Comparison of ENCODE assay signal across 35 cellular contexts in genomic region chr13:41627425-41627824, GRCh38.
"Had no signal": no experiment of that assay in that cellular context is flagged by ENCODE, and none has a peak within 500 bp of the region (broad histone marks: within the 10 kb centered on the region; RNA-seq: fewer than 3 reads in every experiment).

No MANE protein-coding gene starts in this region.

- H3K4me1 Mint-ChIP-seq: activated B cell treated with CpG ODN at 0.5 μM for 24 hours; activated CD4-positive, alpha-beta memory T cell treated with anti-CD3 and anti-CD28 coated beads, Interleukin-2, amount 10 ng/mL, durations not matched to agents 7 days and 5 days; activated CD4-positive, alpha-beta T cell treated with anti-CD3 and anti-CD28 coated beads, Interleukin-2, amount 10 ng/mL, durations not matched to agents 24 days and 14 days; activated CD8-positive, alpha-beta memory T cell treated with anti-CD3 and anti-CD28 coated beads, Interleukin-2, amount 10 ng/mL, durations not matched to agents 7 days and 5 days; activated naive CD4-positive, alpha-beta T cell treated with anti-CD3 and anti-CD28 coated beads, Interleukin-2, amount 10 ng/mL, durations not matched to agents 7 days and 5 days; activated naive CD4-positive, alpha-beta T cell treated with anti-CD3 and anti-CD28 coated beads, Interleukin-2, amount 50 U/mL, for 24 hours; brain; T-cell had no signal

- H3K27me3 Mint-ChIP-seq: activated B cell treated with CpG ODN at 0.5 μM for 24 hours; activated CD4-positive, alpha-beta memory T cell treated with anti-CD3 and anti-CD28 coated beads, Interleukin-2, amount 10 ng/mL, durations not matched to agents 7 days and 5 days; activated CD4-positive, alpha-beta T cell treated with anti-CD3 and anti-CD28 coated beads, Interleukin-2, amount 10 ng/mL, durations not matched to agents 24 days and 14 days; activated CD8-positive, alpha-beta memory T cell treated with anti-CD3 and anti-CD28 coated beads, Interleukin-2, amount 10 ng/mL, durations not matched to agents 7 days and 5 days; activated naive CD4-positive, alpha-beta T cell treated with anti-CD3 and anti-CD28 coated beads, Interleukin-2, amount 10 ng/mL, durations not matched to agents 7 days and 5 days; activated naive CD4-positive, alpha-beta T cell treated with anti-CD3 and anti-CD28 coated beads, Interleukin-2, amount 50 U/mL, for 24 hours; activated naive CD8-positive, alpha-beta T cell; activated T-cell treated with anti-CD3 and anti-CD28 coated beads, Interleukin-2, amount 50 U/mL, for 24 hours; brain; central memory CD8-positive, alpha-beta T cell; T-cell had no signal

- H3K36me3 ChIP-seq: ascending aorta, cardiac muscle cell had no signal

- H3K9me3 ChIP-seq: ascending aorta had no signal

- H3K4me3 Mint-ChIP-seq: activated B cell treated with CpG ODN at 0.5 μM for 24 hours; activated CD4-positive, alpha-beta memory T cell treated with anti-CD3 and anti-CD28 coated beads, Interleukin-2, amount 10 ng/mL, durations not matched to agents 7 days and 5 days; activated CD4-positive, alpha-beta T cell treated with anti-CD3 and anti-CD28 coated beads, Interleukin-2, amount 10 ng/mL, durations not matched to agents 24 days and 14 days; activated CD8-positive, alpha-beta memory T cell treated with anti-CD3 and anti-CD28 coated beads, Interleukin-2, amount 10 ng/mL, durations not matched to agents 7 days and 5 days; activated CD8-positive, alpha-beta T cell treated with anti-CD3 and anti-CD28 coated beads, Interleukin-2, amount 10 ng/mL, durations not matched to agents 7 days and 5 days; activated naive CD4-positive, alpha-beta T cell treated with anti-CD3 and anti-CD28 coated beads, Interleukin-2, amount 10 ng/mL, durations not matched to agents 7 days and 5 days; activated naive CD4-positive, alpha-beta T cell treated with anti-CD3 and anti-CD28 coated beads, Interleukin-2, amount 50 U/mL, for 24 hours; activated naive CD8-positive, alpha-beta T cell; activated T-cell treated with anti-CD3 and anti-CD28 coated beads, Interleukin-2, amount 50 U/mL, for 24 hours; brain; central memory CD8-positive, alpha-beta T cell; T-cell; T-helper 2 cell treated with Interferon-gamma antibody and Interleukin-4, amounts not matched to agents 5 μg/mL and 100 μg/mL, for 36 hours had no signal

- ATAC-seq: activated CD8-positive, alpha-beta memory T cell treated with anti-CD3 and anti-CD28 coated beads, Interleukin-2, amount 10 ng/mL, durations not matched to agents 7 days and 5 days; activated CD8-positive, alpha-beta T cell treated with anti-CD3 and anti-CD28 coated beads, Interleukin-2, amount 10 ng/mL, durations not matched to agents 7 days and 5 days; T-cell had no signal

- FAIRE-seq: bronchial epithelial cell, TTC549 had no signal

- H3K27me3 ChIP-seq: ascending aorta, cardiac muscle cell had no signal

- H3K4me3 ChIP-seq: ascending aorta, cardiac muscle cell had no signal

- DNase-seq: activated B cell treated with CpG ODN at 0.5 μM for 24 hours; activated CD4-positive, alpha-beta memory T cell treated with anti-CD3 and anti-CD28 coated beads, Interleukin-2, amount 10 ng/mL, durations not matched to agents 7 days and 5 days; activated CD4-positive, alpha-beta T cell treated with anti-CD3 and anti-CD28 coated beads for 4 hours; activated CD4-positive, alpha-beta T cell treated with anti-CD3 and anti-CD28 coated beads, Interleukin-2, amount 10 ng/mL, durations not matched to agents 24 days and 14 days; activated CD4-positive, alpha-beta T cell treated with anti-CD3 and anti-CD28 coated beads, Interleukin-2, amount 50 U/mL, for 1 hour; activated CD4-positive, alpha-beta T cell treated with anti-CD3 and anti-CD28 coated beads, Interleukin-2, amount 50 U/mL, for 4 hours; activated CD4-positive, CD25-positive, alpha-beta regulatory T cell treated with anti-CD3 and anti-CD28 coated beads, Interleukin-2, amount 50 U/mL, for 72 hours; activated CD8-positive, alpha-beta memory T cell treated with anti-CD3 and anti-CD28 coated beads for 24 hours; activated CD8-positive, alpha-beta memory T cell treated with anti-CD3 and anti-CD28 coated beads, Interleukin-2, amount 10 ng/mL, durations not matched to agents 7 days and 5 days; activated CD8-positive, alpha-beta memory T cell treated with anti-CD3 and anti-CD28 coated beads, Interleukin-2, amount 50 U/mL, for 48 hours; activated CD8-positive, alpha-beta T cell treated with anti-CD3 and anti-CD28 coated beads, Interleukin-2, amount 10 ng/mL, durations not matched to agents 7 days and 5 days; activated effector memory CD4-positive, alpha-beta T cell treated with Interleukin-2 at 50 U/mL for 16 hours; activated gamma-delta T cell; activated naive CD4-positive, alpha-beta T cell treated with anti-CD3 and anti-CD28 coated beads, Interleukin-2, amount 10 ng/mL, durations not matched to agents 7 days and 5 days; activated naive CD4-positive, alpha-beta T cell treated with Interleukin-2 at 50 U/mL for 16 hours; activated T-cell treated with anti-CD3 and anti-CD28 coated beads, Interleukin-2, amount 50 U/mL, for 24 hours; activated T-cell treated with anti-CD3 and anti-CD28 coated beads, Interleukin-2, amount 50 U/mL, for 48 hours; amygdala; anterior cingulate cortex; caudate nucleus; cerebellar nuclear complex; T-cell; T-helper 2 cell; T-helper 9 cell had no signal

- H3K27ac ChIP-seq: ascending aorta, cardiac muscle cell, VCaP had no signal

- H3K27ac Mint-ChIP-seq: activated B cell treated with CpG ODN at 0.5 μM for 24 hours; activated CD4-positive, alpha-beta memory T cell treated with anti-CD3 and anti-CD28 coated beads, Interleukin-2, amount 10 ng/mL, durations not matched to agents 7 days and 5 days; activated CD4-positive, alpha-beta T cell treated with anti-CD3 and anti-CD28 coated beads, Interleukin-2, amount 10 ng/mL, durations not matched to agents 24 days and 14 days; activated CD8-positive, alpha-beta memory T cell treated with anti-CD3 and anti-CD28 coated beads, Interleukin-2, amount 10 ng/mL, durations not matched to agents 7 days and 5 days; activated CD8-positive, alpha-beta T cell treated with anti-CD3 and anti-CD28 coated beads, Interleukin-2, amount 10 ng/mL, durations not matched to agents 7 days and 5 days; activated naive CD4-positive, alpha-beta T cell treated with anti-CD3 and anti-CD28 coated beads, Interleukin-2, amount 10 ng/mL, durations not matched to agents 7 days and 5 days; activated naive CD4-positive, alpha-beta T cell treated with anti-CD3 and anti-CD28 coated beads, Interleukin-2, amount 50 U/mL, for 24 hours; activated naive CD8-positive, alpha-beta T cell; activated T-cell treated with anti-CD3 and anti-CD28 coated beads, Interleukin-2, amount 50 U/mL, for 24 hours; activated T-helper 2 cell treated with anti-CD3 and anti-CD28 coated beads, Interferon-gamma antibody, Interleukin-2, Interleukin-4, amounts not matched to agents 10 μg/mL and 5 μg/mL and 100 μg/mL, durations not matched to agents 14 hours and 24 hours and 36 hours; brain; T-cell had no signal
